ENCODE assay signal across 8 cellular contexts in genomic region chr5:142770650-142771609, GRCh38. TPM values are rescaled to one million over a fixed set of nuclear protein-coding genes. Genes with fewer than 3 reads are reported as not detected.
DNase-seq lines count a peak whose midpoint lies in the region; ATAC-seq and TF ChIP-seq lines count a peak whose summit lies in the region.

No MANE protein-coding gene starts in this region.

- intact Hi-C loops in activated CD4-positive, alpha-beta T cell treated with anti-CD3 and anti-CD28 coated beads for 36 hours (cut with DNase I, micrococcal nuclease) = loop anchor here (1.0 to 5.0 kb wide), 9 partner anchors 12 to 1400 kb away; partner anchors contain the start of genes KCTD16 (in 1 of the 2) and YIPF5 (in 1 of the 2)
- intact Hi-C loops in colonic mucosa (cut with DNase I) = loop anchor here (5.0 kb wide), 1 partner anchor 96 kb away; no protein-coding TSS in a partner anchor
- intact Hi-C loops in left lung (cut with DNase I) = loop anchor here in 1 of 2 donors (10.0 kb wide), 1 partner anchor 104 kb away; no protein-coding TSS in a partner anchor

- peak; percentile 46 for DNase-seq in GM13977 (ENCODE audit: low spot score)
- DNase-seq in NCI-H1105 treated with DMSO at 0.1 percent for 48 hours (lab: John Stamatoyannopoulos, UW) = peak; percentile 57
- peak; percentile 73 for DNase-seq in activated CD4-positive, alpha-beta T cell treated with anti-CD3 and anti-CD28 coated beads for 36 hours
- DNase-seq in colonic mucosa = peak; percentile 68
- peak; percentile 63 to 93 for DNase-seq in left lung
- DNase-seq in stimulated activated CD4-positive, alpha-beta T cell treated with anti-CD3 and anti-CD28 coated beads, Interleukin-2, amount 100 ng/mL, for 48 hours = peak; percentile 37 to 44
- DNase-seq in NCI-H226 = no peak

- no peaks in the 10 kb centered on the region for H3K27me3 Mint-ChIP-seq in activated CD4-positive, alpha-beta T cell treated with anti-CD3 and anti-CD28 coated beads for 36 hours

- peaks cover 43% of the 10 kb centered on the region for H3K4me1 Mint-ChIP-seq in activated CD4-positive, alpha-beta T cell treated with anti-CD3 and anti-CD28 coated beads for 36 hours

- H3K4me1 ChIP-seq in colonic mucosa (peaks cover 11% of the 10 kb centered on the region), left lung (peaks cover 10 to 53% of the 10 kb centered on the region in 2 donors)

- peak overlapping the region; percentile 86 for H3K4me3 ChIP-seq in colonic mucosa
- peak overlapping the region; percentile 79 to 93 for H3K4me3 ChIP-seq in left lung

- ATAC-seq in HG02610 (IDR thresholded peaks at IDR 0.05; ENCODE audit: unreplicated experiment) (peak; percentile 24), left lung (peak; percentile 21)
- ATAC-seq in activated CD4-positive, alpha-beta T cell treated with anti-CD3 and anti-CD28 coated beads for 36 hours = peak; percentile 15

- no peaks in the 10 kb centered on the region for H3K9me3 Mint-ChIP-seq in activated CD4-positive, alpha-beta T cell treated with anti-CD3 and anti-CD28 coated beads for 36 hours (ENCODE audit: low read depth)

- in situ Hi-C loops in GM13977 (cut with MboI; ENCODE audit: low pct_unique_long_range_greater_than_20kb, low sequenced_read_pairs, unreplicated experiment) = no loop called here

- H3K36me3 ChIP-seq in colonic mucosa = no peaks in the 10 kb centered on the region
- H3K36me3 ChIP-seq in left lung = no peaks in the 10 kb centered on the region

- peak overlapping the region; percentile 82 to 84 for H3K9ac ChIP-seq in colonic mucosa (ENCODE audit: low read depth in 2 of 2, low read length in 2 of 2)

- H3K27ac ChIP-seq in colonic mucosa = peak overlapping the region; percentile 74
- H3K27ac ChIP-seq in left lung = peak overlapping the region; percentile 81 to 92

- no peaks in the 10 kb centered on the region for H3K27me3 ChIP-seq in colonic mucosa
- H3K27me3 ChIP-seq in left lung = no peaks in the 10 kb centered on the region

- CTCF ChIA-PET in activated CD4-positive, alpha-beta T cell treated with anti-CD3 and anti-CD28 coated beads for 36 hours (lab: Charles Lee) = interaction anchor here (0.6 to 8.2 kb wide), 21 partner anchors 9 to 128 kb away, joined by 3 to 75 read pairs (median 6); no protein-coding TSS in a partner anchor

- TF ChIP-seq CTCF in GM13977 (IDR thresholded peaks at IDR 0.05; ENCODE audit: extremely low read depth, insufficient read depth, missing control alignments) = no peak
- no peak for TF ChIP-seq CTCF in colonic mucosa (IDR thresholded peaks at IDR 0.05)
- no peak for TF ChIP-seq CTCF in left lung (IDR thresholded peaks at IDR 0.05)

- POLR2A ChIA-PET in activated CD4-positive, alpha-beta T cell treated with anti-CD3 and anti-CD28 coated beads for 36 hours (lab: Charles Lee) = interaction anchor here (1.2 to 2.1 kb wide), 3 partner anchors 13 to 29 kb away, joined by 5 to 16 read pairs (median 7); no protein-coding TSS in a partner anchor

- H3K27ac Mint-ChIP-seq in activated CD4-positive, alpha-beta T cell treated with anti-CD3 and anti-CD28 coated beads for 36 hours = peak overlapping the region; percentile 73

- H3K9me3 ChIP-seq in colonic mucosa = no peaks in the 10 kb centered on the region
- H3K9me3 ChIP-seq in left lung = no peaks in the 10 kb centered on the region

- H3K4me3 Mint-ChIP-seq in activated CD4-positive, alpha-beta T cell treated with anti-CD3 and anti-CD28 coated beads for 36 hours = peak overlapping the region; percentile 84

- H3K36me3 Mint-ChIP-seq in activated CD4-positive, alpha-beta T cell treated with anti-CD3 and anti-CD28 coated beads for 36 hours (ENCODE audit: low read depth) = no peaks in the 10 kb centered on the region

RNA-seq across cellular contexts. Expression of gene ARHGAP26, which starts 0.8 kb away (rescaled TPM):
- total RNA-seq in activated CD4-positive, alpha-beta T cell treated with anti-CD3 and anti-CD28 coated beads for 36 hours = 10 to 100 TPM; 12.8 to 15.4 TPM
- total RNA-seq in colonic mucosa (10 to 100 TPM; 59.1 to 74.0 TPM), left lung (10 to 100 TPM; 25.6 to 61.9 TPM)
